In the genomic region with DNA sequence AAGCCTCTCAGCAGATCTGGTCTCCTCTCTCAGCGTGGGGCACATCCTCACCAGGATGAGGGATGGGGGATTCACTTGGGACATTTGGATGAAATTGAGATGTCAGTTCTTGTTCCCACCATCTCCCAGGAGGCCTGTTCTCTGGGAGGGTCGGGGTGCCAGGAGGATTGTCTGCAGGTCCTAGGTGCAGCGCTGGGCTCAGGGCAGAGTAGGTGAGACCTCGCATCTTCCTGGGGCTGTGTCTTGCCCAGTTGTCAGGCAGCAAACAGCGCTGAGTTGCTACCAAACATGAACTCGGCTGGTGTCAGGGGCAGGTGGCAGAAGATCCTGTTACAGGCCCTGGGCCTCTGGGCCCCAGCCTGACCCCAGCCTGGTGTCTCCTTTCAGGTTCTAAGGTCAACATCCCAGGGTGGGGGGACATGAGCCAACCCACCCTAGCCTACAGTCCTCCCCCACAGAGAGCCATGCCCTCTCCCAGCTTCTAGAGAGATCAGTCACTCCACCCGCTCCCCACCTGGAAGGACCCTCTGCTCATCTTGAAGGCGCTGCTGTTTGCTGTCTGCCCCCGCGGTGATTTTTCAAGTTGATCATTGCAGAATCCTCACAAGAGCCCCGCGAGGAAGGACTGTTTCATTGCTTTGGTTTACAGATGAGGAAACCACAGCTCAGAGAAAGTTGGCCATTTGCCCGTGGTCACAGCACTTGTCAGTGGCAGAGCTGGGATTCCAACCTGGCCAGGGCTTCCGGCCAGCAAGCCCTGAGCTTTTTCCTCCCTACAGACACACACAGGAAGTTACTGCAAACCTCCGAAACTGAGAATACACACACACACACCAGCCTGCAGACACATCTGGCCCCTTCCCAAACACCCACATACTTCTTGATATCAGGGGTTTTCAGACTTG, we compare ENCODE assay signal across 9 cellular contexts.
DNase-seq lines count a peak whose midpoint lies in the region; ATAC-seq, FAIRE-seq and TF ChIP-seq lines count a peak whose summit lies in the region.
"Had no signal": no experiment of that assay in that cellular context is flagged by ENCODE, and none has a peak within 500 bp of the region (broad histone marks: within the 10 kb centered on the region; RNA-seq: fewer than 3 reads in every experiment).

No MANE protein-coding gene starts in this region.

- H3K4me3 Mint-ChIP-seq in stimulated activated memory B cell treated with anti-CD40 and anti-IgM and Interleukin-4, amounts not matched to agents 10 μg/mL and 1 μg/mL and 100 μg/mL, for 72 hours = peak overlapping the region; percentile 11

- H3K27me3 Mint-ChIP-seq in stimulated activated memory B cell treated with anti-CD40 and anti-IgM and Interleukin-4, amounts not matched to agents 10 μg/mL and 1 μg/mL and 100 μg/mL, for 72 hours = no peaks in the 10 kb centered on the region

- no peak overlapping the region for H3K4me3 ChIP-seq in astrocyte of the spinal cord (ENCODE audit: low read depth, low read length)

- peak; percentile 65 for ATAC-seq in HG02943 (IDR thresholded peaks at IDR 0.05; ENCODE audit: low read depth, unreplicated experiment)
- peak; percentile 8 for ATAC-seq in left lobe of liver
- ATAC-seq in stimulated activated memory B cell treated with anti-CD40 and anti-IgM and Interleukin-4, amounts not matched to agents 10 μg/mL and 1 μg/mL and 100 μg/mL, for 72 hours = peak; percentile 64

- no peak for TF ChIP-seq CTCF in astrocyte of the spinal cord (IDR thresholded peaks at IDR 0.05; ENCODE audit: low read depth, low read length)

- peaks cover 72% of the 10 kb centered on the region for H3K4me1 Mint-ChIP-seq in stimulated activated memory B cell treated with anti-CD40 and anti-IgM and Interleukin-4, amounts not matched to agents 10 μg/mL and 1 μg/mL and 100 μg/mL, for 72 hours

- peak; percentile 31 for DNase-seq in activated naive CD4-positive, alpha-beta T cell treated with Interleukin-2 at 50 U/mL for 16 hours
- no peak for DNase-seq in activated naive CD4-positive, alpha-beta T cell treated with anti-CD3 and anti-CD28 coated beads, Interleukin-2, amount 50 U/mL, for 16 hours
- DNase-seq in RCC 7860 (ENCODE audit: low spot score) (peak; percentile 95), astrocyte of the spinal cord (ENCODE audit: low read depth, low spot score) (peak; percentile 88), left lobe of liver (ENCODE audit: low spot score) (peak; percentile 63), COLO829 (ENCODE audit: low spot score) (no peak)

- peak; percentile 93 for FAIRE-seq in RCC 7860 (lab: Jason Lieb, UNC)
- FAIRE-seq: islet of Langerhans had no signal

- in situ Hi-C loops in astrocyte of the spinal cord (cut with HindIII; ENCODE audit: low sequenced_read_pairs) = no loop called here

- peaks cover 45% of the 10 kb centered on the region for H3K36me3 Mint-ChIP-seq in stimulated activated memory B cell treated with anti-CD40 and anti-IgM and Interleukin-4, amounts not matched to agents 10 μg/mL and 1 μg/mL and 100 μg/mL, for 72 hours

- H3K27ac Mint-ChIP-seq in stimulated activated memory B cell treated with anti-CD40 and anti-IgM and Interleukin-4, amounts not matched to agents 10 μg/mL and 1 μg/mL and 100 μg/mL, for 72 hours = peak overlapping the region; percentile 70

- H3K9me3 Mint-ChIP-seq in stimulated activated memory B cell treated with anti-CD40 and anti-IgM and Interleukin-4, amounts not matched to agents 10 μg/mL and 1 μg/mL and 100 μg/mL, for 72 hours = no peaks in the 10 kb centered on the region

Comparison
In these comparisons a context has a peak if more than half of its experiments do, and no peak if none do; other contexts are left out.
1. DNase-seq: peak in activated naive CD4-positive, alpha-beta T cell treated with Interleukin-2 at 50 U/mL for 16 hours (single experiment), RCC 7860 (single experiment), astrocyte of the spinal cord (single experiment) and left lobe of liver (single experiment); none in activated naive CD4-positive, alpha-beta T cell treated with anti-CD3 and anti-CD28 coated beads, Interleukin-2, amount 50 U/mL, for 16 hours (single experiment) and COLO829 (single experiment).
2. ATAC-seq: peak in every context shown above with its lines; median percentile 65 in HG02943; 64 in stimulated activated memory B cell treated with anti-CD40 and anti-IgM and Interleukin-4, amounts not matched to agents 10 μg/mL and 1 μg/mL and 100 μg/mL, for 72 hours; 8 in left lobe of liver.